41 cellular contexts compared by ENCODE assay signal in the genomic region with DNA sequence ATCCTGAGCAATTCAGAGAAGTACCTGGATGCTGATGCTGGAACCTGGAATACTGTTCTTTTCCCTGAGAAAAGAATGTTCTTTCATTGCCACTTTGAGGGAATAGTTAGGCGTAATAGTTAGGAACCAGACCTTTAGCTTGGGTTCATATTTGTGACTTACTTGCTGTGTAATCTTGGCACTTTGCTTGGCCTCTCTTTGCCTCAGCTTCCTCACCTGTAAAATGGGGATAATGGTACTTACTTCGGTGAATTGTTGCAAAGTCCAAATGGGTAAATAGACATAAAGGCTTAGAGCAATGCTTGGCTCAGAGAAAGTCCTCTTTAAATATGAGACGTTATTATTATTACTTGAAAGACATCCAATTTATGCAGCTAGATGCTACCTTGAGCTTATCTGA. TPM values are rescaled to one million over a fixed set of nuclear protein-coding genes. Genes with fewer than 3 reads are reported as not detected.
"Had no signal": no experiment of that assay in that cellular context is flagged by ENCODE, and none has a peak within 500 bp of the region (broad histone marks: within the 10 kb centered on the region; RNA-seq: fewer than 3 reads in every experiment).

No MANE protein-coding gene starts in this region.

- H3K4me1 Mint-ChIP-seq: activated naive CD4-positive, alpha-beta T cell treated with anti-CD3 and anti-CD28 coated beads, Interleukin-2, amount 10 ng/mL, durations not matched to agents 7 days and 5 days; activated naive CD4-positive, alpha-beta T cell treated with anti-CD3 and anti-CD28 coated beads, Interleukin-2, amount 50 U/mL, for 24 hours; activated naive CD8-positive, alpha-beta T cell treated with anti-CD3 and anti-CD28 coated beads for 36 hours; activated naive CD8-positive, alpha-beta T cell treated with anti-CD3 and anti-CD28 coated beads, Interleukin-2, amount 10 ng/mL, durations not matched to agents 7 days and 5 days; activated naive CD8-positive, alpha-beta T cell treated with anti-CD3 and anti-CD28 coated beads, Interleukin-2, amount 50 U/mL, for 24 hours; activated T-helper 17 cell treated with anti-CD3 and anti-CD28 coated beads, Interleukin-2, amount 50 U/mL, for 72 hours; central memory CD8-positive, alpha-beta T cell had no signal

- H3K27ac ChIP-seq: adrenal gland, ascending aorta, body of pancreas, brain microvascular endothelial cell, breast epithelium, cardiac muscle cell had no signal

- ATAC-seq: activated naive CD4-positive, alpha-beta T cell treated with anti-CD3 and anti-CD28 coated beads, Interleukin-2, amount 50 U/mL, for 72 hours; activated naive CD8-positive, alpha-beta T cell treated with anti-CD3 and anti-CD28 coated beads, Interleukin-2, amount 50 U/mL, for 24 hours; activated T-cell treated with anti-CD3 and anti-CD28 coated beads, Interleukin-2, amount 50 U/mL, for 4 hours; activated T-cell treated with anti-CD3 and anti-CD28 coated beads, Interleukin-2, amount 50 U/mL, for 72 hours; activated T-helper 17 cell treated with anti-CD3 and anti-CD28 coated beads, Interleukin-2, amount 50 U/mL, for 72 hours; body of pancreas had no signal

- H3K4me1 ChIP-seq: adrenal gland, ascending aorta, breast epithelium had no signal

- H3K27me3 ChIP-seq: adrenal gland, ascending aorta, body of pancreas, brain microvascular endothelial cell, breast epithelium, cardiac muscle cell had no signal

- H3K27ac Mint-ChIP-seq: activated naive CD4-positive, alpha-beta T cell treated with anti-CD3 and anti-CD28 coated beads for 36 hours; activated naive CD4-positive, alpha-beta T cell treated with anti-CD3 and anti-CD28 coated beads, Interleukin-2, amount 10 ng/mL, durations not matched to agents 7 days and 5 days; activated naive CD4-positive, alpha-beta T cell treated with anti-CD3 and anti-CD28 coated beads, Interleukin-2, amount 50 U/mL, for 24 hours; activated naive CD4-positive, alpha-beta T cell treated with anti-CD3 and anti-CD28 coated beads, Interleukin-2, amount 50 U/mL, for 72 hours; activated naive CD8-positive, alpha-beta T cell; activated naive CD8-positive, alpha-beta T cell treated with anti-CD3 and anti-CD28 coated beads for 36 hours; activated naive CD8-positive, alpha-beta T cell treated with anti-CD3 and anti-CD28 coated beads, Interleukin-2, amount 10 ng/mL, durations not matched to agents 7 days and 5 days; activated naive CD8-positive, alpha-beta T cell treated with anti-CD3 and anti-CD28 coated beads, Interleukin-2, amount 50 U/mL, for 24 hours; activated T-cell treated with anti-CD3 and anti-CD28 coated beads, Interleukin-2, amount 50 U/mL, for 24 hours; activated T-cell treated with anti-CD3 and anti-CD28 coated beads, Interleukin-2, amount 50 U/mL, for 72 hours; activated T-helper 1 cell treated with anti-CD3 and anti-CD28 coated beads, Interleukin-12 subunit alpha, Interleukin-12 subunit beta, Interleukin-2, Interleukin-4 antibody, amounts not matched to agents 30 ng/mL and 10 ng/mL and 1 ng/mL, durations not matched to agents 14 hours and 24 hours and 36 hours; activated T-helper 17 cell treated with anti-CD3 and anti-CD28 coated beads, Interleukin-2, amount 50 U/mL, for 72 hours; activated T-helper 2 cell treated with anti-CD3 and anti-CD28 coated beads, Interferon-gamma antibody, Interleukin-2, Interleukin-4, amounts not matched to agents 10 μg/mL and 5 μg/mL and 100 μg/mL, durations not matched to agents 14 hours and 24 hours and 36 hours; brain had no signal

- H3K4me3 ChIP-seq: adrenal gland, ascending aorta, body of pancreas, breast epithelium, cardiac muscle cell had no signal

- DNase-seq: activated effector memory CD4-positive, alpha-beta T cell treated with anti-CD3 and anti-CD28 coated beads, Interleukin-2, amount 50 U/mL, for 16 hours; activated effector memory CD4-positive, alpha-beta T cell treated with Interleukin-2 at 50 U/mL for 16 hours; activated gamma-delta T cell; activated gamma-delta T cell treated with Interleukin-2 at 50 U/mL for 16 hours; activated naive CD4-positive, alpha-beta T cell; activated naive CD4-positive, alpha-beta T cell treated with anti-CD3 and anti-CD28 coated beads for 36 hours; activated naive CD4-positive, alpha-beta T cell treated with anti-CD3 and anti-CD28 coated beads, Interleukin-2, amount 10 ng/mL, durations not matched to agents 7 days and 5 days; activated naive CD4-positive, alpha-beta T cell treated with anti-CD3 and anti-CD28 coated beads, Interleukin-2, amount 50 U/mL, for 16 hours; activated naive CD4-positive, alpha-beta T cell treated with Interleukin-2 at 50 U/mL for 16 hours; activated naive CD8-positive, alpha-beta T cell treated with anti-CD3 and anti-CD28 coated beads for 36 hours; activated naive CD8-positive, alpha-beta T cell treated with anti-CD3 and anti-CD28 coated beads, Interleukin-2, amount 10 ng/mL, durations not matched to agents 7 days and 5 days; activated naive CD8-positive, alpha-beta T cell treated with anti-CD3 and anti-CD28 coated beads, Interleukin-2, amount 50 U/mL, for 24 hours; activated T-cell treated with anti-CD3 and anti-CD28 coated beads, Interleukin-2, amount 50 U/mL, for 24 hours; activated T-cell treated with anti-CD3 and anti-CD28 coated beads, Interleukin-2, amount 50 U/mL, for 4 hours; activated T-cell treated with anti-CD3 and anti-CD28 coated beads, Interleukin-2, amount 50 U/mL, for 48 hours; activated T-cell treated with anti-CD3 and anti-CD28 coated beads, Interleukin-2, amount 50 U/mL, for 72 hours; adrenal gland; amniotic stem cell; amygdala; anterior cingulate cortex; aorta; body of pancreas; brain microvascular endothelial cell; caudate nucleus; central memory CD4-positive, alpha-beta T cell; cerebellar nuclear complex had no signal

- H3K36me3 ChIP-seq: adrenal gland, brain microvascular endothelial cell, breast epithelium, cardiac muscle cell had no signal

- H3K36me3 Mint-ChIP-seq: activated naive CD4-positive, alpha-beta T cell treated with anti-CD3 and anti-CD28 coated beads, Interleukin-2, amount 10 ng/mL, durations not matched to agents 7 days and 5 days; activated naive CD8-positive, alpha-beta T cell; activated naive CD8-positive, alpha-beta T cell treated with anti-CD3 and anti-CD28 coated beads for 36 hours; activated naive CD8-positive, alpha-beta T cell treated with anti-CD3 and anti-CD28 coated beads, Interleukin-2, amount 10 ng/mL, durations not matched to agents 7 days and 5 days had no signal

- H3K27me3 Mint-ChIP-seq: activated naive CD4-positive, alpha-beta T cell treated with anti-CD3 and anti-CD28 coated beads, Interleukin-2, amount 10 ng/mL, durations not matched to agents 7 days and 5 days; activated T-cell treated with anti-CD3 and anti-CD28 coated beads, Interleukin-2, amount 50 U/mL, for 24 hours; brain had no signal

- H3K9me3 ChIP-seq: body of pancreas had no signal

- H3K4me3 Mint-ChIP-seq: activated naive CD4-positive, alpha-beta T cell treated with anti-CD3 and anti-CD28 coated beads for 36 hours; activated naive CD4-positive, alpha-beta T cell treated with anti-CD3 and anti-CD28 coated beads, Interleukin-2, amount 10 ng/mL, durations not matched to agents 7 days and 5 days; activated naive CD4-positive, alpha-beta T cell treated with anti-CD3 and anti-CD28 coated beads, Interleukin-2, amount 50 U/mL, for 24 hours; activated naive CD8-positive, alpha-beta T cell; activated naive CD8-positive, alpha-beta T cell treated with anti-CD3 and anti-CD28 coated beads for 36 hours; activated naive CD8-positive, alpha-beta T cell treated with anti-CD3 and anti-CD28 coated beads, Interleukin-2, amount 10 ng/mL, durations not matched to agents 7 days and 5 days; activated naive CD8-positive, alpha-beta T cell treated with anti-CD3 and anti-CD28 coated beads, Interleukin-2, amount 50 U/mL, for 24 hours; activated T-cell treated with anti-CD3 and anti-CD28 coated beads, Interleukin-2, amount 50 U/mL, for 24 hours; activated T-cell treated with anti-CD3 and anti-CD28 coated beads, Interleukin-2, amount 50 U/mL, for 4 hours; activated T-cell treated with anti-CD3 and anti-CD28 coated beads, Interleukin-2, amount 50 U/mL, for 72 hours; activated T-helper 1 cell treated with anti-CD3 and anti-CD28 coated beads, Interleukin-12 subunit alpha, Interleukin-12 subunit beta, Interleukin-2, Interleukin-4 antibody, amounts not matched to agents 30 ng/mL and 10 ng/mL and 1 ng/mL, durations not matched to agents 14 hours and 24 hours and 36 hours; activated T-helper 17 cell treated with anti-CD3 and anti-CD28 coated beads, Interleukin-2, amount 50 U/mL, for 72 hours; brain; central memory CD8-positive, alpha-beta T cell had no signal

- FAIRE-seq: astrocyte, bronchial epithelial cell had no signal

RNA-seq across cellular contexts. Expression of a gene that starts 55.0 kb away (rescaled TPM):
- total RNA-seq: activated naive CD4-positive, alpha-beta T cell treated with anti-CD3 and anti-CD28 coated beads for 36 hours; activated naive CD4-positive, alpha-beta T cell treated with anti-CD3 and anti-CD28 coated beads, Interleukin-2, amount 50 U/mL, for 72 hours; activated naive CD8-positive, alpha-beta T cell treated with anti-CD3 and anti-CD28 coated beads for 36 hours; activated naive CD8-positive, alpha-beta T cell treated with anti-CD3 and anti-CD28 coated beads, Interleukin-2, amount 10 ng/mL, durations not matched to agents 7 days and 5 days; activated T-cell treated with anti-CD3 and anti-CD28 coated beads, Interleukin-2, amount 50 U/mL, for 4 hours; activated T-cell treated with anti-CD3 and anti-CD28 coated beads, Interleukin-2, amount 50 U/mL, for 72 hours; activated T-helper 1 cell treated with anti-CD3 and anti-CD28 coated beads, Interleukin-12 subunit alpha, Interleukin-12 subunit beta, Interleukin-2, Interleukin-4 antibody, amounts not matched to agents 30 ng/mL and 10 ng/mL and 1 ng/mL, durations not matched to agents 14 hours and 24 hours and 36 hours; activated T-helper 17 cell treated with anti-CD3 and anti-CD28 coated beads, Interleukin-2, amount 50 U/mL, for 72 hours; activated T-helper 2 cell treated with anti-CD3 and anti-CD28 coated beads, Interferon-gamma antibody, Interleukin-2, Interleukin-4, amounts not matched to agents 10 μg/mL and 5 μg/mL and 100 μg/mL, durations not matched to agents 14 hours and 24 hours and 36 hours; adrenal gland; aorta; ascending aorta; astrocyte; body of pancreas; bronchial epithelial cell; cardiac muscle cell; cardiac septum; chondrocyte had no signal
- polyA plus RNA-seq: adrenal gland, aorta, cardiac muscle cell had no signal
